21 cellular contexts compared by ENCODE assay signal in the genomic region with DNA sequence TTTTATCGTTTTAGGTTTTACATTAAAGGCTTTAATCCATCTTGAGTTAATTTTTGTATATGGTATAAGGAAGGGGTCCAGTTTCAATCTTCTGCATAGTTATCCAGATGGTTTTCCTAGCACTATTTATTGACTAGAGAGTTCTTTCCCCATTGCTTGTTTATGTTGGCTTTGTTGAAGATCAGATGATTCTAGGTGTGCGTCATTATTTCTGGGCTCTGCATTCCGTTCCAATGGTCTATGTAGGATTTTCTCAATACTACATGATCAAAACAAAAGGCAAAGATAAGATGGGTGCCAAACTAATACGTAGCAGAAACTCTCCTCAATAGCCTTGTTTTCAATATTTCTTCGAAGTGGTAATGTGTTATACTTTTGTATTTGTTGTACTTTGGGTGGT. TPM values are rescaled to one million over a fixed set of nuclear protein-coding genes. Genes with fewer than 3 reads are reported as not detected.
"Had no signal": no experiment of that assay in that cellular context is flagged by ENCODE, and none has a peak within 500 bp of the region (broad histone marks: within the 10 kb centered on the region; RNA-seq: fewer than 3 reads in every experiment).

No MANE protein-coding gene starts in this region.

- DNase-seq: KBM-7, MV-4-11, NCI-H1048, NCI-H1105 treated with DMSO at 0.1 percent for 48 hours, NCI-H1436, NCI-H187, NCI-H2029, NCI-H2081 treated with DMSO at 0.1 percent for 48 hours, NCI-H2171, NCI-H226, NCI-H446, NCI-H510A, NCI-H524 treated with DMSO at 0.1 percent for 48 hours, NCI-H69, NCI-H774, Right ventricle myocardium superior, RPMI8226, SIG-M5 had no signal

- ATAC-seq: SK-N-SH treated with all-trans-retinoic acid at 6 μM for 48 hours had no signal

RNA-seq across cellular contexts. Expression of a gene that starts 14.3 kb away (rescaled TPM):
- total RNA-seq: HT-29, LHCN-M2 had no signal
